Comparison of ENCODE assay signal across 10 cellular contexts in genomic region chr3:48560648-48561018, GRCh38. TPM values are rescaled to one million over a fixed set of nuclear protein-coding genes. Genes with fewer than 3 reads are reported as not detected.
DNase-seq lines count a peak whose midpoint lies in the region; ATAC-seq, FAIRE-seq and TF ChIP-seq lines count a peak whose summit lies in the region.
"Had no signal": no experiment of that assay in that cellular context is flagged by ENCODE, and none has a peak within 500 bp of the region (broad histone marks: within the 10 kb centered on the region; RNA-seq: fewer than 3 reads in every experiment).

No MANE protein-coding gene starts in this region.

- H3K27ac ChIP-seq in endothelial cell of umbilical vein (ENCODE audit: insufficient read depth, low read depth, low read length) (no peak overlapping the region), osteoblast (ENCODE audit: low read depth, low read length) (peak overlapping the region; percentile 85)

- H3K27me3 ChIP-seq in BJ (ENCODE audit: control insufficient read depth, insufficient read depth, low read length), result no peaks in the 10 kb centered on the region
- no peaks in the 10 kb centered on the region for H3K27me3 ChIP-seq in endothelial cell of umbilical vein (ENCODE audit: control insufficient read depth in 2 of 2, insufficient read depth in 2 of 2, low read length in 2 of 2)
- no peaks in the 10 kb centered on the region for H3K27me3 ChIP-seq in osteoblast (ENCODE audit: insufficient read depth, low read length)

- TF ChIP-seq POLR2A in endothelial cell of umbilical vein (IDR thresholded peaks at IDR 0.05; ENCODE audit: low read depth, low read length), result no peak

- POLR2A ChIA-PET in BJ (lab: Charles Lee) (interaction anchor here (0.6 kb wide), 1 partner anchor 1566 kb away, joined by 7 read pairs; no protein-coding TSS in a partner anchor), endothelial cell of umbilical vein (lab: Charles Lee) (no interaction called here)

- peak overlapping the region; percentile 77 for H2AFZ ChIP-seq in endothelial cell of umbilical vein (ENCODE audit: low read depth, low read length)
- peak overlapping the region; percentile 85 for H2AFZ ChIP-seq in osteoblast (ENCODE audit: low read length)

- DNase-seq in BJ (ENCODE audit: low read depth) (no peak), MV-4-11 (lab: John Stamatoyannopoulos, UW) (peak; percentile 78), endothelial cell of umbilical vein (ENCODE audit: low read depth, low spot score) (no peak), osteoblast (ENCODE audit: insufficient read length, low spot score, missing footprints) (peak; percentile 93), NCI-H1436 treated with DMSO at 0.1 percent for 48 hours (lab: John Stamatoyannopoulos, UW) (no peak)
- no peak for DNase-seq in activated CD4-positive, alpha-beta T cell treated with anti-CD3 and anti-CD28 coated beads, Interleukin-2, amount 50 U/mL, for 48 hours
- DNase-seq: activated naive CD4-positive, alpha-beta T cell had no signal

- H4K20me1 ChIP-seq in endothelial cell of umbilical vein (replicated peaks; ENCODE audit: control insufficient read depth, extremely low read depth, insufficient read depth, low read length), result no peaks in the 10 kb centered on the region
- peaks cover 4% of the 10 kb centered on the region for H4K20me1 ChIP-seq in osteoblast (ENCODE audit: insufficient read depth, low read length)

- TF ChIP-seq CTCF in BJ (IDR thresholded peaks at IDR 0.05; ENCODE audit: insufficient read depth, low read depth, low read length), result no peak
- TF ChIP-seq CTCF in endothelial cell of umbilical vein (IDR thresholded peaks at IDR 0.05; ENCODE audit: extremely low read depth in 1 of 2, insufficient read depth in 1 of 2, low read depth in 1 of 2, low read length in 2 of 2), result no peak
- no peak for TF ChIP-seq CTCF in osteoblast (IDR thresholded peaks at IDR 0.05; ENCODE audit: extremely low read depth, low read depth, low read length)

- intact Hi-C loops in endothelial cell of umbilical vein (cut with micrococcal nuclease), result no loop called here

- dilution Hi-C loops in endothelial cell of umbilical vein (cut with MboI; ENCODE audit: extremely low pct_ligation_motif_present, low sequenced_read_pairs), result no loop called here

- H3K36me3 ChIP-seq in BJ (ENCODE audit: control insufficient read depth, insufficient read depth, low read length) (peaks cover 10% of the 10 kb centered on the region), endothelial cell of umbilical vein (ENCODE audit: control insufficient read depth in 2 of 2, extremely low read depth in 1 of 2, insufficient read depth in 2 of 2, low read length in 2 of 2) (no peaks in the 10 kb centered on the region), osteoblast (ENCODE audit: insufficient read depth, low read length) (no peaks in the 10 kb centered on the region)

- H3K79me2 ChIP-seq in endothelial cell of umbilical vein (ENCODE audit: control insufficient read depth, insufficient read depth, low read length) (no peaks in the 10 kb centered on the region), osteoblast (ENCODE audit: insufficient read depth, low read length) (peaks cover 19% of the 10 kb centered on the region)

- ATAC-seq in GM19467 (IDR thresholded peaks at IDR 0.05; ENCODE audit: unreplicated experiment) (no peak), HG03095 (IDR thresholded peaks at IDR 0.05; ENCODE audit: unreplicated experiment) (no peak)

- H3K4me3 ChIP-seq in BJ (ENCODE audit: low read depth, low read length) (peak overlapping the region; percentile 23; the same call in 1 of the 2 replicates), endothelial cell of umbilical vein (replicated peaks in 1 of 3; ENCODE audit: insufficient read depth in 1 of 3, low read depth in 1 of 3, low read length in 3 of 3) (no peak overlapping the region), osteoblast (ENCODE audit: insufficient read depth, low read length) (peak overlapping the region; percentile 67)

- CTCF ChIA-PET in BJ (lab: Yijun Ruan, JAX) (interaction anchor here (1.0 to 4.3 kb wide), 10 partner anchors 11 to 123 kb away, joined by 3 to 43 read pairs (median 6); partner anchors contain the start of genes CELSR3, COL7A1 and SLC26A6), endothelial cell of umbilical vein (lab: Charles Lee) (interaction anchor here (0.7 to 6.8 kb wide), 5 partner anchors 12 to 160 kb away, joined by 3 to 38 read pairs (median 3); no protein-coding TSS in a partner anchor)

- H3K9me3 ChIP-seq in endothelial cell of umbilical vein (replicated peaks; ENCODE audit: control insufficient read depth, insufficient read depth, low read length) (no peaks in the 10 kb centered on the region), osteoblast (ENCODE audit: low read depth, low read length) (no peaks in the 10 kb centered on the region)

- FAIRE-seq in endothelial cell of umbilical vein (lab: Jason Lieb, UNC), result no peak

- BruUV-seq in endothelial cell of umbilical vein (replicated peaks; lab: Mats Ljungman, UMichigan), result no TSS peak

- no peak overlapping the region for H3K4me2 ChIP-seq in endothelial cell of umbilical vein (ENCODE audit: insufficient read depth, low read length)
- H3K4me2 ChIP-seq in osteoblast (ENCODE audit: insufficient read depth, low read length), result peak overlapping the region; percentile 82

- H3K4me1 ChIP-seq in endothelial cell of umbilical vein (ENCODE audit: control insufficient read depth, extremely low read depth, insufficient read depth, low read length) (peaks cover 24% of the 10 kb centered on the region), osteoblast (ENCODE audit: insufficient read depth, low read length) (peaks cover 75% of the 10 kb centered on the region)

- H3K9ac ChIP-seq in endothelial cell of umbilical vein (replicated peaks; ENCODE audit: extremely low read depth, insufficient read depth, low read length), result no peak overlapping the region

- H3K9me1 ChIP-seq in endothelial cell of umbilical vein (replicated peaks; ENCODE audit: control insufficient read depth, extremely low read depth, insufficient read depth, low read length), result no peaks in the 10 kb centered on the region

RNA-seq across cellular contexts. Expression of gene UCN2, which starts 2.9 kb away (rescaled TPM):
- polyA plus RNA-seq in BJ (2011; rRNA removed) (2.3 and 4.5 TPM in 2 replicates), endothelial cell of umbilical vein (0.05 and 0.11 TPM in 2 replicates)
- 1.9 and 3.4 TPM in 2 replicates for polyA minus RNA-seq in BJ (2011; rRNA and poly(A)+ RNA removed)
- total RNA-seq in endothelial cell of umbilical vein (not detected in 2 replicates), osteoblast (0.29 and 0.72 TPM in 2 replicates)
- polyA plus RNA-seq in endothelial cell of umbilical vein (2011; cell fraction: cytosol; rRNA removed), result not detected in 2 replicates
- polyA plus RNA-seq in endothelial cell of umbilical vein (2011; cell fraction: nucleus; rRNA removed), result 0.22 and 0.27 TPM in 2 replicates
- not detected in 2 replicates for polyA plus RNA-seq in endothelial cell of umbilical vein (2012)
- polyA minus RNA-seq in endothelial cell of umbilical vein, result not detected in 2 replicates
- polyA minus RNA-seq in endothelial cell of umbilical vein (2011; cell fraction: cytosol; rRNA and poly(A)+ RNA removed), result not detected
- not detected in 2 replicates for polyA minus RNA-seq in endothelial cell of umbilical vein (2011; cell fraction: nucleus; rRNA and poly(A)+ RNA removed)
- polyA plus RNA-seq: IgD-negative memory B cell had no signal

RNA-seq across cellular contexts. Expression of gene PFKFB4, which starts 4.0 kb away (rescaled TPM):
- 9.8 and 12.8 TPM in 2 replicates for polyA plus RNA-seq in BJ (2011; rRNA removed)
- polyA minus RNA-seq in BJ (2011; rRNA and poly(A)+ RNA removed), result 7.0 and 13.4 TPM in 2 replicates
- total RNA-seq in endothelial cell of umbilical vein, result 4.2 and 4.9 TPM in 2 replicates
- 4.0 and 4.1 TPM in 2 replicates for polyA plus RNA-seq in endothelial cell of umbilical vein
- polyA plus RNA-seq in endothelial cell of umbilical vein (2011; cell fraction: cytosol; rRNA removed), result 2.6 and 2.7 TPM in 2 replicates
- 7.1 and 8.9 TPM in 2 replicates for polyA plus RNA-seq in endothelial cell of umbilical vein (2011; cell fraction: nucleus; rRNA removed)
- polyA plus RNA-seq in endothelial cell of umbilical vein (2012), result 1.2 and 2.0 TPM in 2 replicates
- 7.1 and 7.6 TPM in 2 replicates for polyA minus RNA-seq in endothelial cell of umbilical vein
- 1.6 TPM for polyA minus RNA-seq in endothelial cell of umbilical vein (2011; cell fraction: cytosol; rRNA and poly(A)+ RNA removed)
- polyA minus RNA-seq in endothelial cell of umbilical vein (2011; cell fraction: nucleus; rRNA and poly(A)+ RNA removed), result 2.0 and 3.1 TPM in 2 replicates
- 12.3 and 12.4 TPM in 2 replicates for total RNA-seq in osteoblast

RNA-seq across cellular contexts. Expression of gene COL7A1, which starts 34.5 kb away (rescaled TPM):
- polyA plus RNA-seq in BJ (2011; rRNA removed) (41.6 and 60.8 TPM in 2 replicates), endothelial cell of umbilical vein (0.55 and 1.1 TPM in 2 replicates)
- polyA minus RNA-seq in BJ (2011; rRNA and poly(A)+ RNA removed), result 46.6 and 46.9 TPM in 2 replicates
- total RNA-seq in endothelial cell of umbilical vein (1.5 and 1.9 TPM in 2 replicates), osteoblast (12.7 and 21.4 TPM in 2 replicates)
- 0.12 and 0.13 TPM in 2 replicates for polyA plus RNA-seq in endothelial cell of umbilical vein (2011; cell fraction: cytosol; rRNA removed)
- 4.9 and 6.0 TPM in 2 replicates for polyA plus RNA-seq in endothelial cell of umbilical vein (2011; cell fraction: nucleus; rRNA removed)
- polyA plus RNA-seq in endothelial cell of umbilical vein (2012), result 0.44 and 0.78 TPM in 2 replicates
- 0.19 and 1.2 TPM in 2 replicates for polyA minus RNA-seq in endothelial cell of umbilical vein
- 14.2 TPM for polyA minus RNA-seq in endothelial cell of umbilical vein (2011; cell fraction: cytosol; rRNA and poly(A)+ RNA removed)
- 0.96 and 1.8 TPM in 2 replicates for polyA minus RNA-seq in endothelial cell of umbilical vein (2011; cell fraction: nucleus; rRNA and poly(A)+ RNA removed)
- polyA plus RNA-seq: IgD-negative memory B cell had no signal

RNA-seq across cellular contexts. Expression of gene UQCRC1, which starts 48.8 kb away (rescaled TPM):
- polyA plus RNA-seq in BJ (2011; rRNA removed), result 426 and 662 TPM in 2 replicates
- polyA minus RNA-seq in BJ (2011; rRNA and poly(A)+ RNA removed), result 589 and 965 TPM in 2 replicates
- 184 and 186 TPM in 2 replicates for total RNA-seq in endothelial cell of umbilical vein
- polyA plus RNA-seq in endothelial cell of umbilical vein, result 415 and 427 TPM in 2 replicates
- polyA plus RNA-seq in endothelial cell of umbilical vein (2011; cell fraction: cytosol; rRNA removed), result 307 and 337 TPM in 2 replicates
- polyA plus RNA-seq in endothelial cell of umbilical vein (2011; cell fraction: nucleus; rRNA removed), result 290 and 315 TPM in 2 replicates
- 171 and 242 TPM in 2 replicates for polyA plus RNA-seq in endothelial cell of umbilical vein (2012)
- 542 and 636 TPM in 2 replicates for polyA minus RNA-seq in endothelial cell of umbilical vein
- 468 TPM for polyA minus RNA-seq in endothelial cell of umbilical vein (2011; cell fraction: cytosol; rRNA and poly(A)+ RNA removed)
- 79.8 and 86.9 TPM in 2 replicates for polyA minus RNA-seq in endothelial cell of umbilical vein (2011; cell fraction: nucleus; rRNA and poly(A)+ RNA removed)
- total RNA-seq in osteoblast, result 299 and 308 TPM in 2 replicates

RNA-seq across cellular contexts. Expression of gene SHISA5, which starts 56.7 kb away (rescaled TPM):
- polyA plus RNA-seq in BJ (2011; rRNA removed) (140 and 217 TPM in 2 replicates), endothelial cell of umbilical vein (320 and 401 TPM in 2 replicates)
- 130 and 156 TPM in 2 replicates for polyA minus RNA-seq in BJ (2011; rRNA and poly(A)+ RNA removed)
- total RNA-seq in endothelial cell of umbilical vein (205 and 213 TPM in 2 replicates), osteoblast (99.3 and 105 TPM in 2 replicates)
- polyA plus RNA-seq in endothelial cell of umbilical vein (2011; cell fraction: cytosol; rRNA removed), result 210 and 226 TPM in 2 replicates
- 87.1 and 91.4 TPM in 2 replicates for polyA plus RNA-seq in endothelial cell of umbilical vein (2011; cell fraction: nucleus; rRNA removed)
- 173 and 191 TPM in 2 replicates for polyA plus RNA-seq in endothelial cell of umbilical vein (2012)
- 158 and 169 TPM in 2 replicates for polyA minus RNA-seq in endothelial cell of umbilical vein
- 92.3 TPM for polyA minus RNA-seq in endothelial cell of umbilical vein (2011; cell fraction: cytosol; rRNA and poly(A)+ RNA removed)
- polyA minus RNA-seq in endothelial cell of umbilical vein (2011; cell fraction: nucleus; rRNA and poly(A)+ RNA removed), result 29.9 and 37.6 TPM in 2 replicates

Comparison
In these comparisons a context has a peak if more than half of its experiments do, and no peak if none do; other contexts are left out.
1. DNase-seq: peak in MV-4-11 (single experiment) and osteoblast (single experiment); none in BJ (single experiment), endothelial cell of umbilical vein (single experiment), NCI-H1436 treated with DMSO at 0.1 percent for 48 hours (single experiment) and activated CD4-positive, alpha-beta T cell treated with anti-CD3 and anti-CD28 coated beads, Interleukin-2, amount 50 U/mL, for 48 hours (0 of 2).
2. H3K4me3 ChIP-seq: peak in BJ (single experiment) and osteoblast (single experiment); none in endothelial cell of umbilical vein (0 of 3).